19 cellular contexts compared by ENCODE assay signal in genomic region chr5:115402822-115403577, GRCh38.
A peak's percentile ranks its signal among the peaks of the same experiment; 100 is the strongest.
DNase-seq lines count a peak whose midpoint lies in the region; ATAC-seq and TF ChIP-seq lines count a peak whose summit lies in the region.
"Had no signal": no experiment of that assay in that cellular context is flagged by ENCODE, and none has a peak within 500 bp of the region (broad histone marks: within the 10 kb centered on the region; RNA-seq: fewer than 3 reads in every experiment).

No MANE protein-coding gene starts in this region.

- CTCF ChIA-PET in activated CD4-positive, alpha-beta T cell treated with anti-CD3 and anti-CD28 coated beads for 36 hours (lab: Charles Lee) = interaction anchor here (1.0 kb wide), 1 partner anchor 17 kb away, joined by 3 read pairs; no protein-coding TSS in a partner anchor

- TF ChIP-seq CTCF in choroid plexus epithelial cell (conservative IDR thresholded peaks at IDR 0.05; ENCODE audit: low read depth, low read length) = no peak

- ATAC-seq in activated CD4-positive, alpha-beta T cell treated with anti-CD3 and anti-CD28 coated beads for 36 hours = no peak
- ATAC-seq: body of pancreas had no signal

- H3K4me3 ChIP-seq in choroid plexus epithelial cell (ENCODE audit: low read depth, low read length) = no peak overlapping the region
- H3K4me3 ChIP-seq: body of pancreas, prostate gland had no signal

- no peaks in the 10 kb centered on the region for H3K36me3 Mint-ChIP-seq in activated CD4-positive, alpha-beta T cell treated with anti-CD3 and anti-CD28 coated beads for 36 hours (ENCODE audit: low read depth)
- H3K36me3 Mint-ChIP-seq: activated CD4-positive, alpha-beta memory T cell treated with anti-CD3 and anti-CD28 coated beads for 36 hours had no signal

- DNase-seq in ELR (ENCODE audit: low read depth) = peak; percentile 79
- DNase-seq in M059J (ENCODE audit: low read depth) = peak; percentile 63
- peak; percentile 64 for DNase-seq in choroid plexus epithelial cell (ENCODE audit: low read depth)
- DNase-seq in kidney glomerular epithelial cell (lab: John Stamatoyannopoulos, UW) = peak; percentile 10
- DNase-seq in activated CD4-positive, alpha-beta T cell treated with anti-CD3 and anti-CD28 coated beads for 36 hours = no peak
- DNase-seq in putamen (ENCODE audit: low spot score) = no peak
- DNase-seq in G401 (ENCODE audit: low spot score) = no peak
- DNase-seq in glomerular visceral epithelial cell (ENCODE audit: extremely low spot score) = no peak
- DNase-seq: activated CD4-positive, alpha-beta memory T cell treated with anti-CD3 and anti-CD28 coated beads for 36 hours; activated naive CD4-positive, alpha-beta T cell treated with anti-CD3 and anti-CD28 coated beads for 36 hours; body of pancreas; mesendoderm; NCI-H1694 treated with DMSO at 0.1 percent for 48 hours; NCI-H446 treated with DMSO at 0.1 percent for 48 hours; nephron progenitor cell; SHP77; T-helper 2 cell had no signal

- no peaks in the 10 kb centered on the region for H3K4me1 Mint-ChIP-seq in activated CD4-positive, alpha-beta T cell treated with anti-CD3 and anti-CD28 coated beads for 36 hours
- H3K4me1 Mint-ChIP-seq: nephron progenitor cell had no signal

- H3K27me3 Mint-ChIP-seq in activated CD4-positive, alpha-beta T cell treated with anti-CD3 and anti-CD28 coated beads for 36 hours = peaks cover 41% of the 10 kb centered on the region

- H3K27ac Mint-ChIP-seq in activated CD4-positive, alpha-beta T cell treated with anti-CD3 and anti-CD28 coated beads for 36 hours = no peak overlapping the region
- H3K27ac Mint-ChIP-seq: activated CD4-positive, alpha-beta memory T cell treated with anti-CD3 and anti-CD28 coated beads for 36 hours; activated naive CD4-positive, alpha-beta T cell treated with anti-CD3 and anti-CD28 coated beads for 36 hours; dendritic cell treated with granulocyte-macrophage colony-stimulating factor and Interleukin-4, amounts not matched to agents 40 ng/mL and 50 ng/mL, for 4 days; nephron progenitor cell had no signal

- no peak overlapping the region for H3K4me3 Mint-ChIP-seq in activated CD4-positive, alpha-beta T cell treated with anti-CD3 and anti-CD28 coated beads for 36 hours
- H3K4me3 Mint-ChIP-seq: activated CD4-positive, alpha-beta memory T cell treated with anti-CD3 and anti-CD28 coated beads for 36 hours; activated naive CD4-positive, alpha-beta T cell treated with anti-CD3 and anti-CD28 coated beads for 36 hours; dendritic cell treated with granulocyte-macrophage colony-stimulating factor and Interleukin-4, amounts not matched to agents 40 ng/mL and 50 ng/mL, for 4 days; nephron progenitor cell had no signal

- in situ Hi-C loops in G401 (cut with HindIII; ENCODE audit: low sequenced_read_pairs) = no loop called here

- POLR2A ChIA-PET in activated CD4-positive, alpha-beta T cell treated with anti-CD3 and anti-CD28 coated beads for 36 hours (lab: Charles Lee) = no interaction called here

- intact Hi-C loops in activated CD4-positive, alpha-beta T cell treated with anti-CD3 and anti-CD28 coated beads for 36 hours (cut with DNase I, micrococcal nuclease) = no loop called here

- peaks cover 2% of the 10 kb centered on the region for H3K9me3 Mint-ChIP-seq in activated CD4-positive, alpha-beta T cell treated with anti-CD3 and anti-CD28 coated beads for 36 hours (ENCODE audit: low read depth)
- H3K9me3 Mint-ChIP-seq: activated CD4-positive, alpha-beta memory T cell treated with anti-CD3 and anti-CD28 coated beads for 36 hours had no signal

Comparison
In these comparisons a context has a peak if more than half of its experiments do, and no peak if none do; other contexts are left out.
1. DNase-seq: peak in ELR (single experiment), M059J (single experiment), choroid plexus epithelial cell (single experiment) and kidney glomerular epithelial cell (single experiment); none in activated CD4-positive, alpha-beta T cell treated with anti-CD3 and anti-CD28 coated beads for 36 hours (single experiment), putamen (single experiment), G401 (single experiment) and glomerular visceral epithelial cell (single experiment).